In the genomic region with DNA sequence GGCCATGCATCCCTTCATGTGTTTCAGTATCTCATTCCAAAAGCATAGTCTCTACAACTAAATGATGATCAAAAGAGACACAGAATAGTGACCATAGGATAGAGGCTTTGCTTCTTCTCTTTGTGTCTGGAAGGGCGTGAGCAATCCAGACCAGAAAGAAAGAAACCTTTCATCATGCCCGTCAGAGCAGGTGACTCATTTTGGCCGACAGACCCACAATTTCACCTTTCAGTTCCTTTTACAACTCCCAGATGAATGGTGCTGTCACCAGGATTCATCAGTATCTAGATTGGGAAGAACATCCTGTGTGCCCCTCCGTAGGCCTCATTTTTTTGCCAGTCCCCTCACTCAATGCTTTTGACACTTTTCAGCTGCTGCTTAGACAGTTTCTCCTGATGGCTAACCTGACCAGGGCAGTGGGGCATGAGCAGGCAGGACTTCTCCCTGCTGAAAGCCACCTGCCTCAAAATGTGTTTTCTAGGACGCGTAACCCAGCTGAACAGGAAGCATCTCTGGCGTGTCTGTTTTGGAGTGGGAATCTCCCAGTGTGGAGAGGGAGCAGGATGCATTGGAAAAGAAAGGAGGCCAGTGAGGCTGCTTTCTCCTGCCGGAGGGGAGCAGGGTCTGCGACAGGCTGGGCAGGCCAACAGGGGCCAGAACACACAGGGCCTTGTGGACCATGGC, we compare ENCODE assay signal across 7 cellular contexts. TPM values are rescaled to one million over a fixed set of nuclear protein-coding genes. Genes with fewer than 3 reads are reported as not detected.
A peak's percentile ranks its signal among the peaks of the same experiment; 100 is the strongest.
DNase-seq lines count a peak whose midpoint lies in the region; ATAC-seq and TF ChIP-seq lines count a peak whose summit lies in the region.

No MANE protein-coding gene starts in this region.

- H3K9me3 ChIP-seq in SK-N-SH (no peaks in the 10 kb centered on the region), uterus (no peaks in the 10 kb centered on the region)

- H3K9me2 ChIP-seq in SK-N-SH = no peaks in the 10 kb centered on the region

- no peaks in the 10 kb centered on the region for H3K27me3 ChIP-seq in SK-N-SH (ENCODE audit: insufficient read depth)
- H3K27me3 ChIP-seq in uterus = no peaks in the 10 kb centered on the region

- peak; percentile 6 for DNase-seq in GM19240 (ENCODE audit: insufficient read length, low spot score)
- DNase-seq in SK-N-SH = no peak
- DNase-seq in renal cortical epithelial cell (ENCODE audit: low read depth) = peak; percentile 84
- DNase-seq in activated CD4-positive, alpha-beta T cell treated with anti-CD3 and anti-CD28 coated beads for 1 hour = no peak
- no peak for DNase-seq in NAMALWA (ENCODE audit: low spot score)
- no peak for DNase-seq in uterus

- no peaks in the 10 kb centered on the region for H4K20me1 ChIP-seq in SK-N-SH (ENCODE audit: insufficient read depth)

- TF ChIP-seq CTCF in SK-N-SH (IDR thresholded peaks at IDR 0.05) (no peak), uterus (IDR thresholded peaks at IDR 0.05) (no peak)

- no peak for TF ChIP-seq RAD21 in SK-N-SH (IDR thresholded peaks at IDR 0.05; ENCODE audit: low read length)

- ATAC-seq in HG02943 (IDR thresholded peaks at IDR 0.05; ENCODE audit: low read depth, unreplicated experiment) = peak; percentile 69

- peaks cover 4% of the 10 kb centered on the region; the same call in 1 of the 2 replicates for H3K79me2 ChIP-seq in SK-N-SH (ENCODE audit: insufficient read depth)

- no peaks in the 10 kb centered on the region for H3F3A ChIP-seq in SK-N-SH (replicated peaks; ENCODE audit: insufficient read depth)

- H3K4me2 ChIP-seq in SK-N-SH = no peak overlapping the region

- intact Hi-C loops in uterus (cut with DNase I; ENCODE audit: low total_unique reads) = no loop called here

- no peak overlapping the region for H3K9ac ChIP-seq in SK-N-SH

- H2AFZ ChIP-seq in SK-N-SH (ENCODE audit: low read depth) = no peak overlapping the region

- CTCF ChIA-PET in SK-N-SH (lab: Yijun Ruan, JAX) = interaction anchor here (0.6 to 3.6 kb wide), 2 partner anchors 13 to 22 kb away, joined by 3 to 18 read pairs; a partner anchor contains a TSS

- H3K36me3 ChIP-seq in SK-N-SH (replicated peaks in 1 of 2; ENCODE audit: control insufficient read depth in 1 of 2, insufficient read depth in 2 of 2, low read length in 1 of 2) = no peaks in the 10 kb centered on the region
- no peaks in the 10 kb centered on the region for H3K36me3 ChIP-seq in uterus

- TF ChIP-seq EP300 in SK-N-SH (IDR thresholded peaks at IDR 0.05; ENCODE audit: borderline replicate concordance in 1 of 2, low read depth in 1 of 2, low read length in 1 of 2) = no peak

- H3K27ac ChIP-seq in SK-N-SH (ENCODE audit: low read depth in 2 of 2, low read length in 1 of 2) (peak overlapping the region in 1 of 2 experiments; percentile 22; a peak in 1 of 4 replicates), uterus (no peak overlapping the region)

- WGBS in SK-N-SH (ENCODE audit: low lambda C conversion rate) = 63% methylated on average over 9 of the region's 9 CpGs

- no peak for TF ChIP-seq POLR2A in uterus (IDR thresholded peaks at IDR 0.05)

- POLR2A ChIA-PET in SK-N-SH (lab: Yijun Ruan, JAX) = no interaction called here

- H3K4me3 ChIP-seq in SK-N-SH (ENCODE audit: low read depth in 2 of 2, low read length in 1 of 2) (no peak overlapping the region), uterus (no peak overlapping the region)

- H3K4me1 ChIP-seq in SK-N-SH (ENCODE audit: control insufficient read depth in 1 of 2, insufficient read depth in 2 of 2, low read depth in 1 of 2, low read length in 1 of 2) = no peaks in the 10 kb centered on the region; a peak in 1 of 4 replicates
- H3K4me1 ChIP-seq in uterus = no peaks in the 10 kb centered on the region

TF ChIP-seq in SK-N-SH, 30 proteins besides CTCF, POLR2A, EP300 and RAD21:
- TF ChIP-seq RXRA (IDR thresholded peaks at IDR 0.05; ENCODE audit: borderline replicate concordance, low read depth) (no peak), JUND (IDR thresholded peaks at IDR 0.05) (peak; percentile 28; the same call in 1 of the 2 replicates), TEAD4 (IDR thresholded peaks at IDR 0.05; ENCODE audit: borderline replicate concordance, insufficient read depth) (no peak), TCF12 (IDR thresholded peaks at IDR 0.05) (peak; percentile 31; the same call in 1 of the 2 replicates), RFX5 (IDR thresholded peaks at IDR 0.05; ENCODE audit: low read length) (no peak), FOSL2 (IDR thresholded peaks at IDR 0.05; ENCODE audit: borderline replicate concordance, low read depth) (no peak; the same call in 1 of the 2 replicates), NRF1 (IDR thresholded peaks at IDR 0.05; ENCODE audit: low read depth, low read length) (no peak), MXI1 (IDR thresholded peaks at IDR 0.05; ENCODE audit: low read depth, low read length) (no peak), NFIC (IDR thresholded peaks at IDR 0.05; ENCODE audit: borderline replicate concordance) (no peak; the same call in 1 of the 2 replicates), GATA2 (CRISPR knock-in tag; IDR thresholded peaks at IDR 0.05) (no peak)
- TF ChIP-seq, protein P1, sequence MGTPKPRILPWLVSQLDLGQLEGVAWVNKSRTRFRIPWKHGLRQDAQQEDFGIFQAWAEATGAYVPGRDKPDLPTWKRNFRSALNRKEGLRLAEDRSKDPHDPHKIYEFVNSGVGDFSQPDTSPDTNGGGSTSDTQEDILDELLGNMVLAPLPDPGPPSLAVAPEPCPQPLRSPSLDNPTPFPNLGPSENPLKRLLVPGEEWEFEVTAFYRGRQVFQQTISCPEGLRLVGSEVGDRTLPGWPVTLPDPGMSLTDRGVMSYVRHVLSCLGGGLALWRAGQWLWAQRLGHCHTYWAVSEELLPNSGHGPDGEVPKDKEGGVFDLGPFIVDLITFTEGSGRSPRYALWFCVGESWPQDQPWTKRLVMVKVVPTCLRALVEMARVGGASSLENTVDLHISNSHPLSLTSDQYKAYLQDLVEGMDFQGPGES (IDR thresholded peaks at IDR 0.05; ENCODE audit: low read depth, low read length) = no peak
- TF ChIP-seq, protein P2, sequence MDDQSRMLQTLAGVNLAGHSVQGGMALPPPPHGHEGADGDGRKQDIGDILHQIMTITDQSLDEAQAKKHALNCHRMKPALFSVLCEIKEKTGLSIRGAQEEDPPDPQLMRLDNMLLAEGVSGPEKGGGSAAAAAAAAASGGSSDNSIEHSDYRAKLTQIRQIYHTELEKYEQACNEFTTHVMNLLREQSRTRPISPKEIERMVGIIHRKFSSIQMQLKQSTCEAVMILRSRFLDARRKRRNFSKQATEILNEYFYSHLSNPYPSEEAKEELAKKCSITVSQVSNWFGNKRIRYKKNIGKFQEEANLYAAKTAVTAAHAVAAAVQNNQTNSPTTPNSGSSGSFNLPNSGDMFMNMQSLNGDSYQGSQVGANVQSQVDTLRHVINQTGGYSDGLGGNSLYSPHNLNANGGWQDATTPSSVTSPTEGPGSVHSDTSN (IDR thresholded peaks at IDR 0.05) = peak; percentile 72
- TF ChIP-seq, protein P3, sequence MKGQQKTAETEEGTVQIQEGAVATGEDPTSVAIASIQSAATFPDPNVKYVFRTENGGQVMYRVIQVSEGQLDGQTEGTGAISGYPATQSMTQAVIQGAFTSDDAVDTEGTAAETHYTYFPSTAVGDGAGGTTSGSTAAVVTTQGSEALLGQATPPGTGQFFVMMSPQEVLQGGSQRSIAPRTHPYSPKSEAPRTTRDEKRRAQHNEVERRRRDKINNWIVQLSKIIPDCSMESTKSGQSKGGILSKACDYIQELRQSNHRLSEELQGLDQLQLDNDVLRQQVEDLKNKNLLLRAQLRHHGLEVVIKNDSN (IDR thresholded peaks at IDR 0.05; ENCODE audit: borderline replicate concordance, low read depth) = no peak
- TF ChIP-seq, protein P4, sequence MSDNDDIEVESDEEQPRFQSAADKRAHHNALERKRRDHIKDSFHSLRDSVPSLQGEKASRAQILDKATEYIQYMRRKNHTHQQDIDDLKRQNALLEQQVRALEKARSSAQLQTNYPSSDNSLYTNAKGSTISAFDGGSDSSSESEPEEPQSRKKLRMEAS (IDR thresholded peaks at IDR 0.05; ENCODE audit: low read depth) = no peak
TF ChIP-seq in SK-N-SH: peak in this region for 3.

RNA-seq across cellular contexts. Expression of a gene that starts 21.2 kb away (rescaled TPM):
- polyA plus RNA-seq in SK-N-SH (2012; rRNA removed) = 5.2 and 5.9 TPM in 2 replicates
- polyA plus RNA-seq in SK-N-SH (2012; cell fraction: cytosol; rRNA removed) = 3.8 and 4.6 TPM in 2 replicates
- polyA plus RNA-seq in SK-N-SH (2012; cell fraction: nucleus; rRNA removed) = 13.9 and 14.0 TPM in 2 replicates
- total RNA-seq in renal cortical epithelial cell (17.5 and 33.9 TPM in 2 replicates), uterus (10 to 100 TPM in 2 of 4 donors, 1 to 10 TPM in 2; 2.6 to 49.5 (median 6.9) TPM)

Comparison
In these comparisons a context has a peak if more than half of its experiments do, and no peak if none do; other contexts are left out.
1. DNase-seq: peak in GM19240 (single experiment) and renal cortical epithelial cell (single experiment); none in SK-N-SH (single experiment), activated CD4-positive, alpha-beta T cell treated with anti-CD3 and anti-CD28 coated beads for 1 hour (single experiment), NAMALWA (single experiment) and uterus (0 of 2).